Comparison of ENCODE assay signal across 1 cellular context in the genomic region with DNA sequence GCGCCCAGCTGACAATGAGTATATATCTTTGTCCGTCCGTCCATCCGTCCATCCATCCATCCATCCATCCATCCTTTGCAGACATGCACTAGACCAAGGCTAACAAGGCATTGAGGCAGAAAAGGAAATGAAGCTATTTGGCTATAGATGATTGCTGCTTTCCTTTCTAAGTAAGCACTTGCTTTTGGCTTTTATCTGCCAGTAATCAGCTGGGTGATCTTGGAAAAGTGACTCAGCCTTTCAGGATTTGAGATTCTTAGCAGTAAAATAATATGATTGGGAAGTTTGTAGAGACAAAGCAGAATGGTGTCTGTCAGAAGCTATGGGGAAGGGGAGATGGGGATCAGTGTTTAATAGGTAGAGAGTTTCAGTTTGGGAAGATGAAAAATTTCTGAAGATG.
A peak's percentile ranks its signal among the peaks of the same experiment; 100 is the strongest.
TF ChIP-seq lines count a peak whose summit lies in the region.

No MANE protein-coding gene starts in this region.

TF ChIP-seq in K562, 482 proteins besides CTCF, POLR2A, EP300 and RAD21:
- TF ChIP-seq ZNF395 (CRISPR knock-in tag; IDR thresholded peaks at IDR 0.05) (no peak), JUND (IDR thresholded peaks at IDR 0.05; ENCODE audit: borderline replicate concordance, low read depth, low read length) (peak; percentile 9; the same call in 1 of the 2 replicates), JUND (tag; IDR thresholded peaks at IDR 0.05; ENCODE audit: borderline replicate concordance, low read depth, low read length) (no peak)
TF ChIP-seq in K562: peak in this region for 1.
